Comparison of ENCODE assay signal across 8 cellular contexts in genomic region chr6:137219664-137220252, GRCh38. TPM values are rescaled to one million over a fixed set of nuclear protein-coding genes. Genes with fewer than 3 reads are reported as not detected.
DNase-seq lines count a peak whose midpoint lies in the region; ATAC-seq, FAIRE-seq and TF ChIP-seq lines count a peak whose summit lies in the region.

No MANE protein-coding gene starts in this region.

- no peak for TF ChIP-seq CTCF in activated CD8-positive, alpha-beta T cell treated with anti-CD3 and anti-CD28 coated beads for 36 hours (IDR thresholded peaks at IDR 0.05)
- no peak for TF ChIP-seq CTCF in tibial artery (IDR thresholded peaks at IDR 0.05)

- POLR2A ChIA-PET in activated CD8-positive, alpha-beta T cell treated with anti-CD3 and anti-CD28 coated beads for 36 hours (lab: Charles Lee), result interaction anchor here (0.6 kb wide), 1 partner anchor 126 kb away, joined by 3 read pairs; no protein-coding TSS in a partner anchor

- H3K9ac ChIP-seq in BLaER1 (peak overlapping the region; percentile 83; the same call in 1 of the 2 replicates), GM23248 (peak overlapping the region; percentile 97)

- H3K4me1 ChIP-seq in BLaER1 (peaks cover 66% of the 10 kb centered on the region), GM23248 (ENCODE audit: insufficient read depth) (peaks cover 35% of the 10 kb centered on the region), tibial artery (peaks cover 0 to 43% (median 25%) of the 10 kb centered on the region in 4 donors)

- H3K9me3 ChIP-seq in BLaER1 (peaks cover 4% of the 10 kb centered on the region; the same call in 1 of the 2 replicates), GM23248 (ENCODE audit: low read depth) (no peaks in the 10 kb centered on the region), tibial artery (no peaks in the 10 kb centered on the region)

- CTCF ChIA-PET in activated CD8-positive, alpha-beta T cell treated with anti-CD3 and anti-CD28 coated beads for 36 hours (lab: Charles Lee), result interaction anchor here (0.9 kb wide), 1 partner anchor 126 kb away, joined by 3 read pairs; no protein-coding TSS in a partner anchor

- DNase-seq in GM23248 (no peak), tibial artery (no peak), H4 (ENCODE audit: low spot score) (no peak)
- DNase-seq in activated CD8-positive, alpha-beta T cell treated with anti-CD3 and anti-CD28 coated beads for 36 hours, result no peak

- peaks cover 44% of the 10 kb centered on the region for H3K79me2 ChIP-seq in GM23248 (ENCODE audit: insufficient read depth)

- peaks cover 42% of the 10 kb centered on the region for H3K4me1 Mint-ChIP-seq in activated CD8-positive, alpha-beta T cell treated with anti-CD3 and anti-CD28 coated beads for 36 hours (ENCODE audit: low read depth)

- H3K4me2 ChIP-seq in BLaER1 (peak overlapping the region; percentile 86), GM23248 (ENCODE audit: unreplicated experiment) (peak overlapping the region; percentile 89)

- H3K27me3 ChIP-seq in BLaER1 (no peaks in the 10 kb centered on the region), GM23248 (replicated peaks; ENCODE audit: insufficient read depth) (no peaks in the 10 kb centered on the region), tibial artery (no peaks in the 10 kb centered on the region)

- peaks cover 5% of the 10 kb centered on the region; the same call in 1 of the 2 replicates for H3K36me3 ChIP-seq in BLaER1
- H3K36me3 ChIP-seq in GM23248 (ENCODE audit: low read depth), result no peaks in the 10 kb centered on the region
- H3K36me3 ChIP-seq in tibial artery, result no peaks in the 10 kb centered on the region

- H3K27ac ChIP-seq in BLaER1 (peak overlapping the region; percentile 82), GM23248 (peak overlapping the region; percentile 94), tibial artery (peak overlapping the region; percentile 95 to 99)

- 54 to 56% methylated on average over 6 of the region's 6 CpGs for WGBS in GM23248 (ENCODE audit: low coverage in 1 of 2, low lambda C conversion rate in 2 of 2, missing lambda C conversion rate in 2 of 2), 2 experiments

- H3K27me3 Mint-ChIP-seq in activated CD8-positive, alpha-beta T cell treated with anti-CD3 and anti-CD28 coated beads for 36 hours, result no peaks in the 10 kb centered on the region

- H3K9me2 ChIP-seq in GM23248 (ENCODE audit: insufficient read depth), result no peaks in the 10 kb centered on the region

- in situ Hi-C loops in GM23248 (cut with MboI), result no loop called here

- H3K36me3 Mint-ChIP-seq in activated CD8-positive, alpha-beta T cell treated with anti-CD3 and anti-CD28 coated beads for 36 hours (ENCODE audit: low read depth), result peaks cover 5% of the 10 kb centered on the region

- peaks cover 35% of the 10 kb centered on the region for H3F3A ChIP-seq in GM23248 (ENCODE audit: insufficient read depth)

- H3K9me3 Mint-ChIP-seq in activated CD8-positive, alpha-beta T cell treated with anti-CD3 and anti-CD28 coated beads for 36 hours, result no peaks in the 10 kb centered on the region

- H3K4me3 ChIP-seq in BLaER1, result peak overlapping the region; percentile 76
- peak overlapping the region; percentile 85 for H3K4me3 ChIP-seq in GM23248
- H3K4me3 ChIP-seq in tibial artery, result peak overlapping the region; percentile 74 to 95

- peak overlapping the region; percentile 91 for H3K27ac Mint-ChIP-seq in activated CD8-positive, alpha-beta T cell treated with anti-CD3 and anti-CD28 coated beads for 36 hours

- peak overlapping the region; percentile 93 for H2AFZ ChIP-seq in GM23248

- peaks cover 26% of the 10 kb centered on the region for H4K20me1 ChIP-seq in BLaER1
- no peaks in the 10 kb centered on the region for H4K20me1 ChIP-seq in GM23248 (ENCODE audit: insufficient read depth)

- intact Hi-C loops in activated CD8-positive, alpha-beta T cell treated with anti-CD3 and anti-CD28 coated beads for 36 hours (cut with micrococcal nuclease), result no loop called here
- intact Hi-C loops in tibial artery (cut with DNase I; ENCODE audit: low total_unique reads), result no loop called here

- ATAC-seq in activated CD8-positive, alpha-beta T cell treated with anti-CD3 and anti-CD28 coated beads for 36 hours, result peak; percentile 1
- ATAC-seq in HG03196 (IDR thresholded peaks at IDR 0.05; ENCODE audit: unreplicated experiment) (no peak), GM18867 (IDR thresholded peaks at IDR 0.05; ENCODE audit: unreplicated experiment) (no peak)

- H3K4me3 Mint-ChIP-seq in activated CD8-positive, alpha-beta T cell treated with anti-CD3 and anti-CD28 coated beads for 36 hours, result peak overlapping the region; percentile 90

- FAIRE-seq in islet of Langerhans (lab: Jason Lieb, UNC), result peak; percentile 33

RNA-seq across cellular contexts. Expression of gene IFNGR1, which starts 0.6 kb away (rescaled TPM):
- total RNA-seq in GM23248 (2014; rRNA removed; shearing (Covaris generic)), result 57.0 and 58.8 TPM in 2 replicates
- polyA plus RNA-seq in GM23248 (2016; fragmentation: Nextera tagmentation; extraction: Ambion mirVana), result 61.6 and 65.3 TPM in 2 replicates
- total RNA-seq in activated CD8-positive, alpha-beta T cell treated with anti-CD3 and anti-CD28 coated beads for 36 hours, result 10 to 100 TPM; 25.6 to 26.8 TPM
- total RNA-seq in H4 (2014; rRNA removed; shearing (Covaris generic)), result 21.9 and 39.1 TPM in 2 replicates

RNA-seq across cellular contexts. Expression of gene IL22RA2, which starts 46.3 kb away (rescaled TPM):
- total RNA-seq in GM23248 (2014; rRNA removed; shearing (Covaris generic)), result not detected in 2 replicates
- not detected in 2 replicates for polyA plus RNA-seq in GM23248 (2016; fragmentation: Nextera tagmentation; extraction: Ambion mirVana)
- total RNA-seq in activated CD8-positive, alpha-beta T cell treated with anti-CD3 and anti-CD28 coated beads for 36 hours, result not detected
- not detected in 2 replicates for total RNA-seq in H4 (2014; rRNA removed; shearing (Covaris generic))
